Comparison of ENCODE assay signal across 17 cellular contexts in the genomic region with DNA sequence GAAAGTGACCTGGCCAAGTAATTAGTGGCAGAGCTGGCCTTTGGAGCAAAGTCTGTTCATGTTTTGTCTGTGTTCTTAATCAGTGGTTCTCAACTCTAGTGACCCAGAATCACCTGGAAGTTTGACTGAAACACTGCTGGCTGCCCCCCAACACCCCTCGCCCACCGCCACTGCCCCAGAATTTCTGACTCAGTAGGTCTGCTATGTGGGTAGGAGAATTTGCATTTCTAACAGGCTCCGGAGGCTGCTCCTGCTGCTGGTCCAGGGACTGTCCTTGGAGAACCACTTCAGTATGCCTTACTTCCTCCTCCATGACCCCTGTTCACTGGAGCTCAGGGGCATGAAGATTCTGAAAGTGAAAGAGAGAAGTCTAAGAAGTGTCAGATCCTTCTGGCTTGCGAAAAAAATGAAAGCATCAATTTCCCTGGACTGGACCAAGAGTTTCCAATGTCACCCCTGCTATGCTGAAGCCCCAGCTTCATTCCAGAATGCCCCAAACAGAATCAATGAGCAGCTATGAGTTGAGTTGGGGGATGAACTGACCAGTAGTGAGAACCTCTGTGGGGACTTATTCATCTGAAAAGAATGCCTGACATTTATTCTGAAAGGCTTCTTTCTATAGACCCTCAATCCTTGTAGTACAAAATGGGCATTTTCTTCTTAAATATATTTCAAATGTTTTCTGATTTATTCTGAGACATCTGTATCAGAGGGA. TPM values are rescaled to one million over a fixed set of nuclear protein-coding genes. Genes with fewer than 3 reads are reported as not detected.
DNase-seq lines count a peak whose midpoint lies in the region; ATAC-seq and TF ChIP-seq lines count a peak whose summit lies in the region.
"Had no signal": no experiment of that assay in that cellular context is flagged by ENCODE, and none has a peak within 500 bp of the region (broad histone marks: within the 10 kb centered on the region; RNA-seq: fewer than 3 reads in every experiment).

No MANE protein-coding gene starts in this region.

- H3K4me3 ChIP-seq in fibroblast of lung (replicated peaks in 1 of 4; ENCODE audit: control extremely low read depth in 1 of 4, insufficient read depth in 1 of 4, low read depth in 3 of 4, low read length in 4 of 4) (no peak overlapping the region), H7 (ENCODE audit: insufficient read depth, low read depth, low read length) (no peak overlapping the region)
- H3K4me3 ChIP-seq: ascending aorta, gastrocnemius medialis had no signal

- no peak overlapping the region for H3K27ac ChIP-seq in fibroblast of lung (ENCODE audit: insufficient read depth, low read length)
- H3K27ac ChIP-seq: ascending aorta, gastrocnemius medialis, RWPE1 had no signal

- H3K4me2 ChIP-seq in fibroblast of lung (ENCODE audit: extremely low read depth, insufficient read depth, low read length), result peak overlapping the region; percentile 27

- ATAC-seq in GM19328 (IDR thresholded peaks at IDR 0.05; ENCODE audit: unreplicated experiment) (no peak), HG02840 (IDR thresholded peaks at IDR 0.05; ENCODE audit: low FRiP score, unreplicated experiment) (no peak)
- ATAC-seq: natural killer cell treated with Interleukin-12 subunit alpha and Interleukin-12 subunit beta and Interleukin-15 and Interleukin-18, amount 100 ng/mL, for 72 hours had no signal

- peaks cover 3% of the 10 kb centered on the region for H3K27me3 Mint-ChIP-seq in nephron (ENCODE audit: low read depth)

- H3K4me1 Mint-ChIP-seq in nephron, result peaks cover 63% of the 10 kb centered on the region

- no peaks in the 10 kb centered on the region for H3K9me3 Mint-ChIP-seq in nephron
- H3K9me3 Mint-ChIP-seq: natural killer cell treated with Interleukin-12 subunit alpha and Interleukin-12 subunit beta and Interleukin-15 and Interleukin-18, amount 100 ng/mL, for 72 hours had no signal

- peak overlapping the region in 2 of 3 experiments; percentile 60 to 80 for H3K27ac Mint-ChIP-seq in nephron
- H3K27ac Mint-ChIP-seq: natural killer cell treated with Interleukin-12 subunit alpha and Interleukin-12 subunit beta and Interleukin-15 and Interleukin-18, amount 100 ng/mL, for 72 hours had no signal

- H2AFZ ChIP-seq in fibroblast of lung (ENCODE audit: low read length), result no peak overlapping the region

- no peaks in the 10 kb centered on the region for H4K20me1 ChIP-seq in fibroblast of lung (ENCODE audit: control insufficient read depth, extremely low read depth, insufficient read depth, low read length)

- H3K4me1 ChIP-seq in fibroblast of lung (ENCODE audit: control insufficient read depth, extremely low read depth, insufficient read depth, low read length), result peaks cover 6% of the 10 kb centered on the region
- H3K4me1 ChIP-seq: ascending aorta, gastrocnemius medialis had no signal

- H3K79me2 ChIP-seq in fibroblast of lung (ENCODE audit: control insufficient read depth, insufficient read depth, low read length), result no peaks in the 10 kb centered on the region

- no peaks in the 10 kb centered on the region for H3K36me3 ChIP-seq in fibroblast of lung (ENCODE audit: control insufficient read depth, insufficient read depth, low read length)
- no peaks in the 10 kb centered on the region for H3K36me3 ChIP-seq in H7 (replicated peaks; ENCODE audit: control insufficient read depth, insufficient read depth, low read length)
- H3K36me3 ChIP-seq: ascending aorta, gastrocnemius medialis had no signal

- H3K9ac ChIP-seq in fibroblast of lung (ENCODE audit: insufficient read depth, low read length), result no peak overlapping the region

- H3K9me3 ChIP-seq in fibroblast of lung (ENCODE audit: control insufficient read depth, insufficient read depth, low read depth, low read length), result no peaks in the 10 kb centered on the region
- H3K9me3 ChIP-seq: ascending aorta, gastrocnemius medialis had no signal

- DNase-seq in ELR (ENCODE audit: low read depth), result peak; percentile 23
- peak; percentile 76 to 88 for DNase-seq in NOMO-1 (lab: John Stamatoyannopoulos, UW; ENCODE audit: unreplicated experiment in 2 of 2)
- peak in 1 of 2 donors; percentile 57 for DNase-seq in fibroblast of lung (ENCODE audit: low read depth in 2 of 2)
- DNase-seq in GM20000 (ENCODE audit: low spot score), result no peak
- no peak for DNase-seq in H7
- DNase-seq: activated CD4-positive, alpha-beta T cell treated with anti-CD3 and anti-CD28 coated beads, Interleukin-2, amount 50 U/mL, for 1 hour; gastrocnemius medialis; NCI-H1105 treated with DMSO at 0.1 percent for 48 hours; NCI-H226; T1000 had no signal

- H3K4me3 Mint-ChIP-seq in nephron, result no peak overlapping the region
- H3K4me3 Mint-ChIP-seq: CD14-positive monocyte; natural killer cell treated with Interleukin-12 subunit alpha and Interleukin-12 subunit beta and Interleukin-15 and Interleukin-18, amount 100 ng/mL, for 72 hours had no signal

- no peak for TF ChIP-seq CTCF in fibroblast of lung (conservative IDR thresholded peaks at IDR 0.05 in 1 of 2, IDR thresholded peaks at IDR 0.05 in 1 of 2; ENCODE audit: low read depth in 1 of 2, low read length in 2 of 2)
- no peak for TF ChIP-seq CTCF in nephron (IDR thresholded peaks at IDR 0.05; ENCODE audit: unreplicated experiment in 3 of 3)
- no peak for TF ChIP-seq CTCF in GM20000 (IDR thresholded peaks at IDR 0.05; ENCODE audit: extremely low read depth, missing control alignments)

- H3K36me3 Mint-ChIP-seq in nephron (ENCODE audit: low read depth), result no peaks in the 10 kb centered on the region
- H3K36me3 Mint-ChIP-seq: CD14-positive monocyte; natural killer cell treated with Interleukin-12 subunit alpha and Interleukin-12 subunit beta and Interleukin-15 and Interleukin-18, amount 100 ng/mL, for 72 hours had no signal

- H3K27me3 ChIP-seq in fibroblast of lung (ENCODE audit: control insufficient read depth, insufficient read depth, low read length), result no peaks in the 10 kb centered on the region
- no peaks in the 10 kb centered on the region for H3K27me3 ChIP-seq in H7 (ENCODE audit: control insufficient read depth, insufficient read depth, low read length)
- H3K27me3 ChIP-seq: ascending aorta, gastrocnemius medialis had no signal

RNA-seq across cellular contexts. Expression of a gene that starts 20.8 kb away (rescaled TPM):
- total RNA-seq in fibroblast of lung, result 41.0 and 43.9 TPM in 2 replicates
- 13.3 and 15.9 TPM in 2 replicates for polyA plus RNA-seq in fibroblast of lung
- 13.1 and 15.3 TPM in 2 replicates for polyA plus RNA-seq in fibroblast of lung (2012)
- 12.2 and 12.6 TPM in 2 replicates for polyA minus RNA-seq in fibroblast of lung (ENCODE audit: low replicate concordance)
- not detected in 2 replicates for total RNA-seq in H7 (2014; rRNA removed; shearing (Covaris generic))

Comparison
In these comparisons a context has a peak if more than half of its experiments do, and no peak if none do; other contexts are left out.
1. DNase-seq: peak in ELR (single experiment) and NOMO-1 (2 of 2); none in GM20000 (single experiment) and H7 (single experiment).
2. RNA of a gene that starts 20.8 kb away (total RNA-seq): 41.0 to 43.9 TPM in fibroblast of lung; not detected in H7; every median in the first group is over 10 times any median in the second.